In genomic region chr5:6623228-6623627, GRCh38 we compare ENCODE assay signal across 9 cellular contexts.
"Had no signal": no experiment of that assay in that cellular context is flagged by ENCODE, and none has a peak within 500 bp of the region (broad histone marks: within the 10 kb centered on the region; RNA-seq: fewer than 3 reads in every experiment).

No MANE protein-coding gene starts in this region.

- H3K4me1 ChIP-seq: HAP-1 had no signal

- ATAC-seq: HCT116 had no signal

- H3K27ac ChIP-seq: GM23248, KMS-11 had no signal

- H3K9ac ChIP-seq: GM23248, KMS-11 had no signal

- H3K4me3 ChIP-seq: GM23248, HAP-1 had no signal

- H2AFZ ChIP-seq: GM23248 had no signal

- H3K4me2 ChIP-seq: KMS-11 had no signal

- H3K9me3 ChIP-seq: HAP-1 had no signal

- DNase-seq: GOT3, H7, IMR-90, KBM-7 had no signal

- FAIRE-seq: HTR-8/SVneo had no signal
